Comparison of ENCODE assay signal across 1 cellular context in the genomic region with DNA sequence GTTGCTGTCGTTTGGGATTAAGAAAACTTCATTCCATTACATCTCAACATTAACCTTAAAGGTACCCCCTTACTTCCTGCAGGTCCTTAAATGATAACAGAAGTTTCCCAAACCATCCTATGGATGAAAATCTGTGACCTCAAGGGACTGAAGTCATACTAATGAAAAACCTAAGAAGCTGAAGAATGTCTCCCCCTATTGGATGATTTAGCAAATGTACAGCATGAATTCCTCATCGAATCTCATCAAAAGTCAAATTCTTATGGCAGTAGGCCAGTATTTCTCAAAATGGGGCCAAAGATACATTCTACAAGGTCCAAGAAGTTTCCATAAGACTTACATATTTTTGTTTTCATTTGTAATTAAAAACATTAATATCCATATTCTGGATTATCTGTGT.
TF ChIP-seq lines count a peak whose summit lies in the region.

No MANE protein-coding gene starts in this region.

TF ChIP-seq in K562, 482 proteins besides CTCF, POLR2A, EP300 and RAD21:
- TF ChIP-seq ZNF584 (CRISPR knock-in tag; IDR thresholded peaks at IDR 0.05; ENCODE audit: low read depth): no peak
TF ChIP-seq in K562: peak in this region for 0.
